8 cellular contexts compared by ENCODE assay signal in the genomic region with DNA sequence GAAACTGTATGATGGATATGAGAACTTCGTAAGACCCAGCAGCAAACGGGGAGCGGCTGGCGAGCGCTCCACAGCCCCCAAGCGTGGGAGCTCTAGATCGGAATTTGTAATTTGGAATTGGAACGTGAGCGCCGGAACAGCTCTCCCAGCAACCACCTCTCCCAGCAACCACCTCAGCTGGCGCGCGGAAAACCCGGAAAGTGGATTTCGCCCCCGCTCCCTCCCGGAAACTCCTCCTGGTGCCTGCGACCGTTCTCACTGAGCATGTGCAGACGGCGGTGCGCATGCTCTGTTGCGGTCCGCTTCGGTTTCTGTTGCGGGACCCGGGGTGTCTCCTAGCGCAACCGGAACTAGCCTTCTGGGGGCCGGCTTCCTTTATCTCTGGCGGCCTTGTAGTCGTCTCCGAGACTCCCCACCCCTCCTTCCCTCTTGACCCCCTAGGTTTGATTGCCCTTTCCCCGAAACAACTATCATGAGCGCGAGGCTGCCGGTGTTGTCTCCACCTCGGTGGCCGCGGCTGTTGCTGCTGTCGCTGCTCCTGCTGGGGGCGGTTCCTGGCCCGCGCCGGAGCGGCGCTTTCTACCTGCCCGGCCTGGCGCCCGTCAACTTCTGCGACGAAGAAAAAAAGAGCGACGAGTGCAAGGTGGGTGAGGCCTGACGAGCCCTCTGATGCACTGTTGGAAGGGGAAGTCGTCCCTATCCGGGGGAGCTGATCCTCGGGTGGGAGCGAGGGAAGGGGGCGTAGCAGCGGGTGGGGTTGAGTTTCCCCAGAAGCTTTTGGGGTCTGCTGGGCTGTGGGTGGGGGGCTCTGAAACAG. TPM values are rescaled to one million over a fixed set of nuclear protein-coding genes. Genes with fewer than 3 reads are reported as not detected.
DNase-seq lines count a peak whose midpoint lies in the region; ATAC-seq, FAIRE-seq and TF ChIP-seq lines count a peak whose summit lies in the region.

A gene with protein sequence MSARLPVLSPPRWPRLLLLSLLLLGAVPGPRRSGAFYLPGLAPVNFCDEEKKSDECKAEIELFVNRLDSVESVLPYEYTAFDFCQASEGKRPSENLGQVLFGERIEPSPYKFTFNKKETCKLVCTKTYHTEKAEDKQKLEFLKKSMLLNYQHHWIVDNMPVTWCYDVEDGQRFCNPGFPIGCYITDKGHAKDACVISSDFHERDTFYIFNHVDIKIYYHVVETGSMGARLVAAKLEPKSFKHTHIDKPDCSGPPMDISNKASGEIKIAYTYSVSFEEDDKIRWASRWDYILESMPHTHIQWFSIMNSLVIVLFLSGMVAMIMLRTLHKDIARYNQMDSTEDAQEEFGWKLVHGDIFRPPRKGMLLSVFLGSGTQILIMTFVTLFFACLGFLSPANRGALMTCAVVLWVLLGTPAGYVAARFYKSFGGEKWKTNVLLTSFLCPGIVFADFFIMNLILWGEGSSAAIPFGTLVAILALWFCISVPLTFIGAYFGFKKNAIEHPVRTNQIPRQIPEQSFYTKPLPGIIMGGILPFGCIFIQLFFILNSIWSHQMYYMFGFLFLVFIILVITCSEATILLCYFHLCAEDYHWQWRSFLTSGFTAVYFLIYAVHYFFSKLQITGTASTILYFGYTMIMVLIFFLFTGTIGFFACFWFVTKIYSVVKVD (plus strand): TSS at position 338 of the 817 bp plus-strand sequence. CDS start 135 bp downstream, at position 473.

- H3K4me1 ChIP-seq in esophagus muscularis mucosa, result peaks cover 59 to 79% (median 63%) of the 10 kb centered on the region in 4 donors

- H3K9me3 ChIP-seq in KOPT-K1 (ENCODE audit: insufficient read depth, low read length, poor library complexity, severe bottlenecking) (no peaks in the 10 kb centered on the region), esophagus muscularis mucosa (no peaks in the 10 kb centered on the region)

- peak within 1 kb of the TSS; percentile 73 to 99 (median 84) for H3K4me3 ChIP-seq in esophagus muscularis mucosa

- peak; percentile 43 for ATAC-seq in GM21737 (IDR thresholded peaks at IDR 0.05; ENCODE audit: unreplicated experiment)
- peak; percentile 63 for ATAC-seq in activated T-cell treated with anti-CD3 and anti-CD28 coated beads, Interleukin-2, amount 50 U/mL, for 72 hours (replicated peaks in 1 of 2)

- H3K27ac ChIP-seq in KOPT-K1 (ENCODE audit: low read depth, low read length, poor library complexity, severe bottlenecking) (peak within 1 kb of the TSS; percentile 86), esophagus muscularis mucosa (replicated peaks in 1 of 4) (peak within 1 kb of the TSS; percentile 79 to 90 (median 89))

- no peaks in the 10 kb centered on the region for H3K27me3 ChIP-seq in esophagus muscularis mucosa

- no peaks in the 10 kb centered on the region for H3K27me3 Mint-ChIP-seq in activated T-cell treated with anti-CD3 and anti-CD28 coated beads, Interleukin-2, amount 50 U/mL, for 72 hours (ENCODE audit: low read depth)

- H3K36me3 ChIP-seq in KOPT-K1 (ENCODE audit: insufficient read depth, low read length) (0 out of 2 replicates have a peak, but pooled peaks cover 2% of the 10 kb centered on the region), esophagus muscularis mucosa (no peaks in the 10 kb centered on the region)

- peak within 1 kb of the TSS; percentile 95 for H3K27ac Mint-ChIP-seq in activated T-cell treated with anti-CD3 and anti-CD28 coated beads, Interleukin-2, amount 50 U/mL, for 72 hours

- peaks cover 8 to 10% of the 10 kb centered on the region in 2 donors for H3K36me3 Mint-ChIP-seq in activated T-cell treated with anti-CD3 and anti-CD28 coated beads, Interleukin-2, amount 50 U/mL, for 72 hours (ENCODE audit: insufficient read depth in 2 of 2)

- peak; percentile 54 for DNase-seq in DMS53 treated with DMSO at 0.1 percent for 48 hours (lab: John Stamatoyannopoulos, UW; ENCODE audit: unreplicated experiment)
- DNase-seq in RCC 7860 (ENCODE audit: low spot score), result peak; percentile 91
- DNase-seq in activated T-cell treated with anti-CD3 and anti-CD28 coated beads, Interleukin-2, amount 50 U/mL, for 72 hours, result peak; percentile 96 to 97
- peak; percentile 98 for DNase-seq in esophagus muscularis mucosa (ENCODE audit: extremely low spot score)
- peak; percentile 98 for DNase-seq in myocyte (ENCODE audit: low read depth)
- peak; percentile 90 to 93 for DNase-seq in stimulated activated CD8-positive, alpha-beta memory T cell treated with anti-CD3 and anti-CD28 coated beads, Interleukin-7, amount 100 ng/mL, for 48 hours (ENCODE audit: extremely low read depth in 1 of 2, low read depth in 1 of 2)

- peaks cover 0 to 5% of the 10 kb centered on the region in 2 donors for H3K9me3 Mint-ChIP-seq in activated T-cell treated with anti-CD3 and anti-CD28 coated beads, Interleukin-2, amount 50 U/mL, for 72 hours

- no peak for TF ChIP-seq EP300 in esophagus muscularis mucosa (IDR thresholded peaks at IDR 0.05)

- peak; percentile 67 for TF ChIP-seq POLR2A in esophagus muscularis mucosa (IDR thresholded peaks at IDR 0.05; ENCODE audit: low read depth)

- 0% methylated on average over 19 of the region's 61 CpGs for WGBS in esophagus muscularis mucosa

- intact Hi-C loops in esophagus muscularis mucosa (cut with DNase I), result loop anchor here (5.0 to 10.0 kb wide), 2 partner anchors 64 to 227 kb away; no protein-coding TSS in a partner anchor

- H3K4me1 Mint-ChIP-seq in activated T-cell treated with anti-CD3 and anti-CD28 coated beads, Interleukin-2, amount 50 U/mL, for 72 hours (ENCODE audit: low read depth), result peaks cover 79% of the 10 kb centered on the region

- H3K4me3 Mint-ChIP-seq in activated T-cell treated with anti-CD3 and anti-CD28 coated beads, Interleukin-2, amount 50 U/mL, for 72 hours, result peak within 1 kb of the TSS; percentile 89 to 98

- peak; percentile 57 for FAIRE-seq in RCC 7860 (lab: Jason Lieb, UNC)

- peak in 1 of 3 experiments; percentile 19 for TF ChIP-seq CTCF in esophagus muscularis mucosa (IDR thresholded peaks at IDR 0.05)

RNA-seq across cellular contexts. Expression of the gene that starts here (rescaled TPM):
- total RNA-seq in activated T-cell treated with anti-CD3 and anti-CD28 coated beads, Interleukin-2, amount 50 U/mL, for 72 hours, result 10 to 100 TPM; 56.8 to 77.2 TPM
- total RNA-seq in esophagus muscularis mucosa, result 10 to 100 TPM; 65.6 to 86.9 (median 71.8) TPM
- 125 and 133 TPM in 2 replicates for total RNA-seq in myocyte
- polyA plus RNA-seq in myocyte (2012), result 81.7 TPM

Comparison
In these comparisons a context has a peak if more than half of its experiments do, and no peak if none do; other contexts are left out.
1. Peak in every context shown above with its lines: DNase-seq, ATAC-seq, H3K4me3 ChIP-seq and H3K27ac ChIP-seq.